ENCODE assay signal across 8 cellular contexts in the genomic region with DNA sequence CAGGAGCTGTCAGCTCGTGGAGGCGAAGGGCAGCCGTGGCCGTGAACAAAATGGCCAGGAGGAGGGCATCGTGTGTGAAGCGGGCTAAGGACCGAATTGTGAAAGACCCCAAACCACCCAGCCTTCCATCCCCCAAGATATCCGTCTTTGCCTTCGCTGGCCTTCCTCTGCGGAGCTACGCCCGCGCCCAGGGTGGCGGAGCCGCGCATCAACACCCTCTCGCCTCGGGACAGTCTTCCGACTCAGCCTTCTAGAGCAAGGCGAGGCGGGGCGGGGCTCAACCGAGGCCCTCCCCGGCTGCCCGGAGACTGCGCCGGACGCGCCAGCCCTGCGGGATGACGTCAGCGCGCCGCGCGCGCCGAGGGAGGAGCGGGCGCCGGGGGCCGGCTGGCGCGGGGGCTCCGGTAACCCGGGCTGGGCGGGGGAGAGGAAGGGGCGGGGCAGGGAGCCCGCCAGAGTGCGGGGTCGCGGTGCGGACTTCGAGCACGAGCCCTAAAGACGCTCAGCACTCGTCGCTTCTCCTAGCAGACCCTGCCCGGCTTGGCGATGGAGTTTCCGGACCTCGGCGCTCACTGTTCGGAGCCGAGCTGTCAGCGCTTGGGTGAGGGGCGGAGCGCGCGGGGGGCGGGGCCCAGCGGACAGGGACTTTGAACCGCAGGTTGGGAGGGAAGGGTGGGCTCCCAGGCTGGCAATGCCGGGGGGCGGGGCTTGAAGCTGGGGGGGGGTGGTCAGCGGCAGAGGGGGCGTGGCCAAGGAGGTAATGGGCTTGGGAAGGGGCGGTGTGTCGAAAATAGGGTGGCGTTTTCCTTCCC. TPM values are rescaled to one million over a fixed set of nuclear protein-coding genes. Genes with fewer than 3 reads are reported as not detected.
A peak's percentile ranks its signal among the peaks of the same experiment; 100 is the strongest.
DNase-seq lines count a peak whose midpoint lies in the region; ATAC-seq and TF ChIP-seq lines count a peak whose summit lies in the region.

Gene ZFAND2B, plus strand, starts transcription at position 341 of the 812 bp plus-strand sequence. Its CDS starts 206 bp downstream, at position 547.

- 0 out of 2 replicates have a peak, but pooled peaks cover 2% of the 10 kb centered on the region for H3K9me3 ChIP-seq in HAP-1
- H3K9me3 ChIP-seq in MG63, result no peaks in the 10 kb centered on the region

- H3K4me3 Mint-ChIP-seq in nephron progenitor cell, result peak within 1 kb of the TSS; percentile 92
- peak within 1 kb of the TSS; percentile 83 to 87 for H3K4me3 Mint-ChIP-seq in stimulated activated naive CD8-positive, alpha-beta T cell treated with anti-CD3 and anti-CD28 coated beads, Interleukin-15, amount 100 ng/mL, for 72 hours

- H3K27me3 Mint-ChIP-seq in nephron progenitor cell (ENCODE audit: low read depth, poor library complexity), result no peaks in the 10 kb centered on the region
- H3K27me3 Mint-ChIP-seq in stimulated activated naive CD8-positive, alpha-beta T cell treated with anti-CD3 and anti-CD28 coated beads, Interleukin-15, amount 100 ng/mL, for 72 hours, result no peaks in the 10 kb centered on the region

- peak; percentile 96 for ATAC-seq in stimulated activated naive CD8-positive, alpha-beta T cell treated with anti-CD3 and anti-CD28 coated beads, Interleukin-15, amount 100 ng/mL, for 72 hours

- H3K36me3 ChIP-seq in HAP-1 (replicated peaks) (peaks cover 8% of the 10 kb centered on the region; the same call in 1 of the 2 replicates), MG63 (peaks cover 29% of the 10 kb centered on the region)

- H3K36me3 Mint-ChIP-seq in nephron progenitor cell (ENCODE audit: low read depth), result peaks cover 13% of the 10 kb centered on the region

- peaks cover 23% of the 10 kb centered on the region for H3K4me1 Mint-ChIP-seq in nephron progenitor cell
- H3K4me1 Mint-ChIP-seq in stimulated activated naive CD8-positive, alpha-beta T cell treated with anti-CD3 and anti-CD28 coated beads, Interleukin-15, amount 100 ng/mL, for 72 hours, result peaks cover 46% of the 10 kb centered on the region

- DNase-seq in G401 (ENCODE audit: low spot score) (peak; percentile 94), HAP-1 (ENCODE audit: low spot score in 2 of 2) (peak; percentile 88 to 95), MG63 (peak; percentile 93), SHP77 (lab: John Stamatoyannopoulos, UW) (peak; percentile 86 to 92), fibroblast of pulmonary artery (ENCODE audit: low read depth) (peak; percentile 92), nephron progenitor cell (peak; percentile 96)
- peak; percentile 93 for DNase-seq in activated effector memory CD4-positive, alpha-beta T cell treated with Interleukin-2 at 50 U/mL for 16 hours
- peak; percentile 95 to 96 for DNase-seq in stimulated activated naive CD8-positive, alpha-beta T cell treated with anti-CD3 and anti-CD28 coated beads, Interleukin-15, amount 100 ng/mL, for 72 hours

- H3K9me3 Mint-ChIP-seq in nephron progenitor cell, result peaks cover 18% of the 10 kb centered on the region
- H3K9me3 Mint-ChIP-seq in stimulated activated naive CD8-positive, alpha-beta T cell treated with anti-CD3 and anti-CD28 coated beads, Interleukin-15, amount 100 ng/mL, for 72 hours, result peaks cover 0 to 7% of the 10 kb centered on the region in 2 donors

- H3K27me3 ChIP-seq in HAP-1 (ENCODE audit: low read depth) (no peaks in the 10 kb centered on the region), MG63 (no peaks in the 10 kb centered on the region)

- H3K4me3 ChIP-seq in HAP-1 (peak within 1 kb of the TSS; percentile 65), MG63 (peak within 1 kb of the TSS; percentile 72), fibroblast of pulmonary artery (replicated peaks; ENCODE audit: low read depth, low read length) (peak within 1 kb of the TSS; percentile 73)

- H3K27ac Mint-ChIP-seq in nephron progenitor cell, result peak within 1 kb of the TSS; percentile 97
- H3K27ac Mint-ChIP-seq in stimulated activated naive CD8-positive, alpha-beta T cell treated with anti-CD3 and anti-CD28 coated beads, Interleukin-15, amount 100 ng/mL, for 72 hours, result peak within 1 kb of the TSS; percentile 96

- peak; percentile 1 for TF ChIP-seq CTCF in fibroblast of pulmonary artery (IDR thresholded peaks at IDR 0.05; ENCODE audit: low read length, missing control alignments)
- no peak for TF ChIP-seq CTCF in nephron progenitor cell (IDR thresholded peaks at IDR 0.05)

- peaks cover 11% of the 10 kb centered on the region for H3K4me1 ChIP-seq in HAP-1

- in situ Hi-C loops in G401 (cut with HindIII; ENCODE audit: low sequenced_read_pairs) (no loop called here), HAP-1 (cut with MboI; ENCODE audit: low sequenced_read_pairs) (no loop called here)

RNA-seq across cellular contexts. Expression of gene ZFAND2B, which starts in this region (rescaled TPM):
- total RNA-seq in G401 (2014; rRNA removed; shearing (Covaris generic)), result 24.8 and 26.9 TPM in 2 replicates
- total RNA-seq in MG63 (2014; rRNA removed; shearing (Covaris generic); ENCODE audit: low replicate concordance), result 43.3 and 72.7 TPM in 2 replicates

Comparison
In these comparisons a context has a peak if more than half of its experiments do, and no peak if none do; other contexts are left out.
1. Peak in every context shown above with its lines: DNase-seq, ATAC-seq and H3K4me3 ChIP-seq.